1 cellular context compared by ENCODE assay signal in genomic region chr3:18208856-18209255, GRCh38.
TF ChIP-seq lines count a peak whose summit lies in the region.

No MANE protein-coding gene starts in this region.

TF ChIP-seq in K562, 482 proteins besides CTCF, POLR2A, EP300 and RAD21 (continued from another document):
- no peak for TF ChIP-seq MBD1 (CRISPR knock-in tag; IDR thresholded peaks at IDR 0.05)
- no peak for TF ChIP-seq HMBOX1 (IDR thresholded peaks at IDR 0.05)
- no peak for TF ChIP-seq KDM2B (CRISPR knock-in tag; IDR thresholded peaks at IDR 0.05)
- TF ChIP-seq NCOR1 (IDR thresholded peaks at IDR 0.05), result no peak
- no peak for TF ChIP-seq PHTF2 (CRISPR knock-in tag; IDR thresholded peaks at IDR 0.05)
- peak; percentile 52 for TF ChIP-seq L3MBTL2 (IDR thresholded peaks at IDR 0.05)
- TF ChIP-seq PBX2 (CRISPR knock-in tag; IDR thresholded peaks at IDR 0.05; ENCODE audit: low read depth), result no peak
- TF ChIP-seq PBX2 (tag; conservative IDR thresholded peaks at IDR 0.05; ENCODE audit: low read depth), result 0 out of 2 replicates have a peak, but pooled peaks have one; percentile 23
- TF ChIP-seq TBP (optimal IDR thresholded peaks at IDR 0.05; ENCODE audit: low read depth, low read length), result no peak
- TF ChIP-seq FOSL1 (tag; conservative IDR thresholded peaks at IDR 0.05), result 0 out of 2 replicates have a peak, but pooled peaks have one; percentile 25
- TF ChIP-seq RCOR1 (IDR thresholded peaks at IDR 0.05; ENCODE audit: borderline replicate concordance in 1 of 2, low read depth in 2 of 2, low read length in 2 of 2), result no peak
- no peak for TF ChIP-seq FOXP1 (CRISPR knock-in tag; IDR thresholded peaks at IDR 0.05)
- TF ChIP-seq PHF8 (IDR thresholded peaks at IDR 0.05; ENCODE audit: borderline replicate concordance, low read length), result no peak
- no peak for TF ChIP-seq ARID3A (IDR thresholded peaks at IDR 0.05; ENCODE audit: borderline replicate concordance, low read depth, low read length)
- TF ChIP-seq CBX8 (IDR thresholded peaks at IDR 0.05; ENCODE audit: borderline replicate concordance, extremely low read depth, low read depth, low read length, poor library complexity, severe bottlenecking), result no peak
- TF ChIP-seq CHCHD3 (CRISPR knock-in tag; IDR thresholded peaks at IDR 0.05), result no peak
- no peak for TF ChIP-seq MYC (IDR thresholded peaks at IDR 0.05; ENCODE audit: low read depth, low read length)
- no peak for TF ChIP-seq MYC (CRISPR knock-in tag; IDR thresholded peaks at IDR 0.05; ENCODE audit: borderline replicate concordance, low read depth)
- TF ChIP-seq CXXC5 (CRISPR knock-in tag; IDR thresholded peaks at IDR 0.05), result no peak
- no peak for TF ChIP-seq BRF1 (IDR thresholded peaks at IDR 0.05; ENCODE audit: borderline replicate concordance, extremely low read depth, insufficient read length)
- no peak for TF ChIP-seq ZNF23 (CRISPR knock-in tag; IDR thresholded peaks at IDR 0.05)
- TF ChIP-seq HIVEP1 (CRISPR knock-in tag; IDR thresholded peaks at IDR 0.05), result no peak
- no peak for TF ChIP-seq KLF6 (CRISPR knock-in tag; IDR thresholded peaks at IDR 0.05; ENCODE audit: borderline replicate concordance)
- TF ChIP-seq NR4A1 (CRISPR knock-in tag; IDR thresholded peaks at IDR 0.05), result no peak
- peak; percentile 57 for TF ChIP-seq NR4A1 (tag; IDR thresholded peaks at IDR 0.05)
- TF ChIP-seq SMARCE1 (IDR thresholded peaks at IDR 0.05), result no peak
- no peak for TF ChIP-seq IRF9 (tag; IDR thresholded peaks at IDR 0.05)
- no peak for TF ChIP-seq FOXM1 (IDR thresholded peaks at IDR 0.05; ENCODE audit: low read depth)
- TF ChIP-seq FOXM1 (CRISPR knock-in tag; IDR thresholded peaks at IDR 0.05; ENCODE audit: low read depth), result no peak
- TF ChIP-seq ZBTB9 (CRISPR knock-in tag; IDR thresholded peaks at IDR 0.05), result no peak
- no peak for TF ChIP-seq SREBF1 (IDR thresholded peaks at IDR 0.05; ENCODE audit: borderline replicate concordance, low read depth, low read length)
- TF ChIP-seq RHOXF2B (CRISPR knock-in tag; conservative IDR thresholded peaks at IDR 0.05), result no peak
- no peak for TF ChIP-seq BCL6 (CRISPR knock-in tag; IDR thresholded peaks at IDR 0.05)
- TF ChIP-seq ZNF3 (CRISPR knock-in tag; IDR thresholded peaks at IDR 0.05), result no peak
- no peak for TF ChIP-seq HMGN3 (IDR thresholded peaks at IDR 0.05; ENCODE audit: borderline replicate concordance, extremely low read depth, insufficient read length, low read depth, low read length)
- TF ChIP-seq DEAF1 (CRISPR knock-in tag; IDR thresholded peaks at IDR 0.05), result no peak
